ENCODE assay signal across 9 cellular contexts in genomic region chr6:42104095-42104806, GRCh38. TPM values are rescaled to one million over a fixed set of nuclear protein-coding genes. Genes with fewer than 3 reads are reported as not detected.
DNase-seq lines count a peak whose midpoint lies in the region; ATAC-seq, FAIRE-seq and TF ChIP-seq lines count a peak whose summit lies in the region.
"Had no signal": no experiment of that assay in that cellular context is flagged by ENCODE, and none has a peak within 500 bp of the region (broad histone marks: within the 10 kb centered on the region; RNA-seq: fewer than 3 reads in every experiment).

No MANE protein-coding gene starts in this region.

- peaks cover 18% of the 10 kb centered on the region for H3K4me1 ChIP-seq in IMR-90 (ENCODE audit: control insufficient read depth, insufficient read depth, low read length)
- no peaks in the 10 kb centered on the region for H3K4me1 ChIP-seq in endodermal cell (ENCODE audit: control insufficient read depth, insufficient read depth, low read length)
- H3K4me1 ChIP-seq in mucosa of stomach (ENCODE audit: control insufficient read depth, insufficient read depth, low read length), result peaks cover 72% of the 10 kb centered on the region

- H3K4me2 ChIP-seq in IMR-90 (ENCODE audit: low read depth, low read length), result no peak overlapping the region

- H2BK5ac ChIP-seq in IMR-90 (ENCODE audit: low read depth, low read length, poor library complexity, severe bottlenecking), result no peak overlapping the region

- H3K4me3 ChIP-seq in IMR-90 (ENCODE audit: insufficient read depth, low read depth, low read length), result no peak overlapping the region
- peak overlapping the region; percentile 49 for H3K4me3 ChIP-seq in endodermal cell (ENCODE audit: low read length)
- H3K4me3 ChIP-seq in mucosa of stomach (ENCODE audit: low read length), result no peak overlapping the region

- H4K5ac ChIP-seq in IMR-90 (ENCODE audit: low read depth, low read length), result no peak overlapping the region

- H3K4me3 Mint-ChIP-seq in activated CD8-positive, alpha-beta T cell treated with anti-CD3 and anti-CD28 coated beads, Interleukin-2, amount 10 ng/mL, durations not matched to agents 7 days and 5 days, result peak overlapping the region; percentile 65
- H3K4me3 Mint-ChIP-seq in endodermal cell, result peak overlapping the region; percentile 48

- H3K79me1 ChIP-seq in IMR-90 (ENCODE audit: low read depth in 1 of 2, low read length in 2 of 2), result 0 out of 4 replicates have a peak, but pooled peaks cover 0 to 4% of the 10 kb centered on the region in 2 experiments

- no peak overlapping the region for H4K91ac ChIP-seq in IMR-90 (ENCODE audit: insufficient read depth, low read depth, low read length)

- H2BK20ac ChIP-seq in IMR-90 (ENCODE audit: low read depth, low read length), result no peak overlapping the region

- H3K27ac ChIP-seq in IMR-90 (ENCODE audit: insufficient read depth, low read length) (no peak overlapping the region), endodermal cell (ENCODE audit: low read depth, low read length) (no peak overlapping the region)

- H2AK9ac ChIP-seq in IMR-90 (replicated peaks; ENCODE audit: low read depth, low read length, poor library complexity), result no peak overlapping the region

- DNase-seq in IMR-90 (no peak), endodermal cell (peak; percentile 94), urothelium cell line (ENCODE audit: low spot score) (no peak), NCI-H226 (no peak)
- DNase-seq in activated CD8-positive, alpha-beta T cell treated with anti-CD3 and anti-CD28 coated beads, Interleukin-2, amount 10 ng/mL, durations not matched to agents 7 days and 5 days, result peak; percentile 82
- DNase-seq in stimulated activated CD8-positive, alpha-beta memory T cell treated with anti-CD3 and anti-CD28 coated beads, Interleukin-7, amount 100 ng/mL, for 24 hours (ENCODE audit: low read depth), result peak; percentile 42

- WGBS in IMR-90 (ENCODE audit: extremely low coverage in 2 of 2, insufficient read length in 1 of 2), 2 experiments, result 51% methylated on average over 17 of the region's 66 CpGs; no CpG with 5 or more reads in 1 of the 2 experiments
- WGBS in endodermal cell (ENCODE audit: insufficient coverage in 1 of 2, insufficient read length in 1 of 2), 2 experiments, result 16 to 29% methylated on average over 32 to 66 of the region's 66 CpGs

- no TSS peak for BruUV-seq in IMR-90 (replicated peaks; lab: Mats Ljungman, UMichigan)

- peak overlapping the region; percentile 34; the same call in 1 of the 2 replicates for H3K4ac ChIP-seq in IMR-90 (ENCODE audit: low read depth, low read length)

- TF ChIP-seq RAD21 in IMR-90 (IDR thresholded peaks at IDR 0.05; ENCODE audit: low read length), result no peak

- H3K27ac Mint-ChIP-seq in activated CD8-positive, alpha-beta T cell treated with anti-CD3 and anti-CD28 coated beads, Interleukin-2, amount 10 ng/mL, durations not matched to agents 7 days and 5 days, result peak overlapping the region; percentile 74
- no peak overlapping the region for H3K27ac Mint-ChIP-seq in endodermal cell

- H3K27me3 Mint-ChIP-seq in activated CD8-positive, alpha-beta T cell treated with anti-CD3 and anti-CD28 coated beads, Interleukin-2, amount 10 ng/mL, durations not matched to agents 7 days and 5 days (ENCODE audit: low read depth), result peaks cover 2% of the 10 kb centered on the region
- H3K27me3 Mint-ChIP-seq in endodermal cell (ENCODE audit: insufficient read depth), result peaks cover 3% of the 10 kb centered on the region

- peak overlapping the region; percentile 15; the same call in 1 of the 2 replicates for H2AK5ac ChIP-seq in IMR-90 (ENCODE audit: low read depth, low read length)

- no peak overlapping the region for H3K23ac ChIP-seq in IMR-90 (ENCODE audit: low read depth, low read length)

- peaks cover 20% of the 10 kb centered on the region for H3K9me1 ChIP-seq in IMR-90 (ENCODE audit: insufficient read depth, low read length)

- no peak for TF ChIP-seq CTCF in IMR-90 (conservative IDR thresholded peaks at IDR 0.05; ENCODE audit: low read depth, low read length)
- peak; percentile 99 for TF ChIP-seq CTCF in endodermal cell (conservative IDR thresholded peaks at IDR 0.05)

- H2BK15ac ChIP-seq in IMR-90 (ENCODE audit: low read depth, low read length), result no peak overlapping the region

- CTCF ChIA-PET in IMR-90 (lab: Yijun Ruan, JAX), result no interaction called here
- CTCF ChIA-PET in activated CD8-positive, alpha-beta T cell treated with anti-CD3 and anti-CD28 coated beads, Interleukin-2, amount 10 ng/mL, durations not matched to agents 7 days and 5 days (lab: Charles Lee), result interaction anchor here (0.6 to 2.8 kb wide), 72 partner anchors 9 to 759 kb away, joined by 3 to 26 read pairs (median 4); partner anchors contain the start of genes BYSL, GUCA1B, MED20 and TAF8

- H3K18ac ChIP-seq in IMR-90 (ENCODE audit: low read depth, low read length), result no peak overlapping the region

- H2BK120ac ChIP-seq in IMR-90 (ENCODE audit: low read depth, low read length), result no peak overlapping the region

- no peak overlapping the region for H3K14ac ChIP-seq in IMR-90 (replicated peaks; ENCODE audit: low read depth, low read length)

- peak overlapping the region in 1 of 2 experiments; percentile 37; a peak in 1 of 4 replicates for H4K8ac ChIP-seq in IMR-90 (ENCODE audit: low read depth in 2 of 2, low read length in 2 of 2)

- ATAC-seq in GM18498 (IDR thresholded peaks at IDR 0.05; ENCODE audit: unreplicated experiment), result peak; percentile 56
- ATAC-seq in IMR-90 (ENCODE audit: low read depth), result no peak
- peak; percentile 94 for ATAC-seq in activated CD8-positive, alpha-beta T cell treated with anti-CD3 and anti-CD28 coated beads, Interleukin-2, amount 10 ng/mL, durations not matched to agents 7 days and 5 days

- no peaks in the 10 kb centered on the region for H3K9me3 ChIP-seq in IMR-90 (ENCODE audit: control insufficient read depth, insufficient read depth, low read length)
- no peaks in the 10 kb centered on the region for H3K9me3 ChIP-seq in endodermal cell (ENCODE audit: control insufficient read depth, low read length)
- no peaks in the 10 kb centered on the region for H3K9me3 ChIP-seq in mucosa of stomach (ENCODE audit: control insufficient read depth, low read length)

- in situ Hi-C loops in IMR-90 (cut with MboI; ENCODE audit: low sequenced_read_pairs), result no loop called here

- no peaks in the 10 kb centered on the region for H3K9me3 Mint-ChIP-seq in activated CD8-positive, alpha-beta T cell treated with anti-CD3 and anti-CD28 coated beads, Interleukin-2, amount 10 ng/mL, durations not matched to agents 7 days and 5 days (ENCODE audit: insufficient read depth)
- no peaks in the 10 kb centered on the region for H3K9me3 Mint-ChIP-seq in endodermal cell

- dilution Hi-C loops in IMR-90 (cut with HindIII; ENCODE audit: low sequenced_read_pairs, unreplicated experiment), result no loop called here

- peaks cover 30% of the 10 kb centered on the region for H3K4me1 Mint-ChIP-seq in activated CD8-positive, alpha-beta T cell treated with anti-CD3 and anti-CD28 coated beads, Interleukin-2, amount 10 ng/mL, durations not matched to agents 7 days and 5 days (ENCODE audit: low read depth)
- peaks cover 5% of the 10 kb centered on the region for H3K4me1 Mint-ChIP-seq in endodermal cell

- H3K56ac ChIP-seq in IMR-90 (ENCODE audit: extremely low read depth, insufficient read depth, low read length), result no peak overlapping the region

- no peaks in the 10 kb centered on the region for H4K20me1 ChIP-seq in IMR-90 (ENCODE audit: insufficient read depth, low read length)

- no peak overlapping the region for H3K9ac ChIP-seq in IMR-90 (ENCODE audit: low read depth, low read length)
- H3K9ac ChIP-seq in endodermal cell (ENCODE audit: extremely low read depth, low read length, poor library complexity, severe bottlenecking), result peak overlapping the region; percentile 44
- H3K9ac ChIP-seq in mucosa of stomach (ENCODE audit: low read length), result peak overlapping the region; percentile 60

- TF ChIP-seq POLR2A in IMR-90 (IDR thresholded peaks at IDR 0.05; ENCODE audit: low read depth, low read length), result no peak

- H2AFZ ChIP-seq in IMR-90 (replicated peaks; ENCODE audit: low read length, poor library complexity), result peak overlapping the region; percentile 56

- no peak for FAIRE-seq in urothelium cell line (lab: Jason Lieb, UNC)
- FAIRE-seq: TTC549 had no signal

- H3K27me3 ChIP-seq in IMR-90 (ENCODE audit: control insufficient read depth, insufficient read depth, low read length), result no peaks in the 10 kb centered on the region
- H3K27me3 ChIP-seq in endodermal cell (ENCODE audit: control insufficient read depth, insufficient read depth, low read length, poor library complexity, severe bottlenecking), result no peaks in the 10 kb centered on the region
- H3K27me3 ChIP-seq in mucosa of stomach (ENCODE audit: control insufficient read depth, insufficient read depth, low read length), result no peaks in the 10 kb centered on the region

- H3K36me3 Mint-ChIP-seq in activated CD8-positive, alpha-beta T cell treated with anti-CD3 and anti-CD28 coated beads, Interleukin-2, amount 10 ng/mL, durations not matched to agents 7 days and 5 days (ENCODE audit: low read depth), result no peaks in the 10 kb centered on the region
- H3K36me3 Mint-ChIP-seq in endodermal cell (ENCODE audit: low read depth), result peaks cover 30% of the 10 kb centered on the region

- no peaks in the 10 kb centered on the region; the same call in 1 of the 2 replicates for H3K36me3 ChIP-seq in IMR-90 (ENCODE audit: control insufficient read depth, insufficient read depth, low read length)
- no peaks in the 10 kb centered on the region for H3K36me3 ChIP-seq in endodermal cell (ENCODE audit: control insufficient read depth, insufficient read depth, low read length)
- H3K36me3 ChIP-seq in mucosa of stomach (ENCODE audit: control insufficient read depth, insufficient read depth, low read length), result peaks cover 9% of the 10 kb centered on the region

- POLR2A ChIA-PET in IMR-90 (lab: Charles Lee; ENCODE audit: unreplicated experiment), result no interaction called here
- POLR2A ChIA-PET in activated CD8-positive, alpha-beta T cell treated with anti-CD3 and anti-CD28 coated beads, Interleukin-2, amount 10 ng/mL, durations not matched to agents 7 days and 5 days (lab: Charles Lee), result interaction anchor here (0.5 to 1.2 kb wide), 5 partner anchors 12 to 272 kb away, joined by 3 to 6 read pairs (median 3); no protein-coding TSS in a partner anchor

- intact Hi-C loops in IMR-90 (cut with micrococcal nuclease), result no loop called here

RNA-seq across cellular contexts. Expression of gene C6orf132, which starts 38.2 kb away (rescaled TPM):
- total RNA-seq in IMR-90 (2012; rRNA removed), result 0.72 and 1.1 TPM in 2 replicates
- 1.7 and 1.8 TPM in 2 replicates for polyA plus RNA-seq in IMR-90 (2012; rRNA removed)
- 1.6 and 1.7 TPM in 2 replicates for polyA plus RNA-seq in IMR-90 (2012; cell fraction: cytosol; rRNA removed)
- polyA plus RNA-seq in IMR-90 (2012; cell fraction: nucleus; rRNA removed; ENCODE audit: low replicate concordance), result 3.0 and 3.3 TPM in 2 replicates
- under 1 TPM in 1 of 2 experiments, not detected in 1; 0.03 TPM for total RNA-seq in activated CD8-positive, alpha-beta T cell treated with anti-CD3 and anti-CD28 coated beads, Interleukin-2, amount 10 ng/mL, durations not matched to agents 7 days and 5 days
- total RNA-seq in endodermal cell, result 10 to 100 TPM; 23.4 to 24.4 TPM
- polyA plus RNA-seq in endodermal cell (2013, experiment 1 of 2), result 3.0 TPM
- polyA plus RNA-seq in endodermal cell (2013, experiment 2 of 2), result 2.0 TPM

RNA-seq across cellular contexts. Expression of gene TAF8, which starts 53.9 kb away (rescaled TPM):
- total RNA-seq in IMR-90 (2012; rRNA removed) (19.7 and 22.8 TPM in 2 replicates), endodermal cell (10 to 100 TPM; 27.9 to 31.0 TPM)
- polyA plus RNA-seq in IMR-90 (2012; rRNA removed), result 14.3 and 21.0 TPM in 2 replicates
- polyA plus RNA-seq in IMR-90 (2012; cell fraction: cytosol; rRNA removed), result 10.0 and 13.9 TPM in 2 replicates
- 15.2 and 21.3 TPM in 2 replicates for polyA plus RNA-seq in IMR-90 (2012; cell fraction: nucleus; rRNA removed; ENCODE audit: low replicate concordance)
- 10 to 100 TPM; 44.1 TPM for total RNA-seq in activated CD8-positive, alpha-beta T cell treated with anti-CD3 and anti-CD28 coated beads, Interleukin-2, amount 10 ng/mL, durations not matched to agents 7 days and 5 days
- 21.5 TPM for polyA plus RNA-seq in endodermal cell (2013, experiment 1 of 2)
- 19.4 TPM for polyA plus RNA-seq in endodermal cell (2013, experiment 2 of 2)

Comparison
In these comparisons a context has a peak if more than half of its experiments do, and no peak if none do; other contexts are left out.
1. DNase-seq: peak in activated CD8-positive, alpha-beta T cell treated with anti-CD3 and anti-CD28 coated beads, Interleukin-2, amount 10 ng/mL, durations not matched to agents 7 days and 5 days (single experiment), endodermal cell (single experiment) and stimulated activated CD8-positive, alpha-beta memory T cell treated with anti-CD3 and anti-CD28 coated beads, Interleukin-7, amount 100 ng/mL, for 24 hours (single experiment); none in IMR-90 (single experiment), urothelium cell line (single experiment) and NCI-H226 (single experiment).
2. RNA of gene C6orf132, which starts 38.2 kb away (total RNA-seq): 23.4 to 24.4 TPM in endodermal cell; 0.72 to 1.1 TPM in IMR-90 and 0.03 TPM in activated CD8-positive, alpha-beta T cell treated with anti-CD3 and anti-CD28 coated beads, Interleukin-2, amount 10 ng/mL, durations not matched to agents 7 days and 5 days; every median in the first group is over 10 times any median in the second.